ENCODE assay signal across 14 cellular contexts in the genomic region with DNA sequence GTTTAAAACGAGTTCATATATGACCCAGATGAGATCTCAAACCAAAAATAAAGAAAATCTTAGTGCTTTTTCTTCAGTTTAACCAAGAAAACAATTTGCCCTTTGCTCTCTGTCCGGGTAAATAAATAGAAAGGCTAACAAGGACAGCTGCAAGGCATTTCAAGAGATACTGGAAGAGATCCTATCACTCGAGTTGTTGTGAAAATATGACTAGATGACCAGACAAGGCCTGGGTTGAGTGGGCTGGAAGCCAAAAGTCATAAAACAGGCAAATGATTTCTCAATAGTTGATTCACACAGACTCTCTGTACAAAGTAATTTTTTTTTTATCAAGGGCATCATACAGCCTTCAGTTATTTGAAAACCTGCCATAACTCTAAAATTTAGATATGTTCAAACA. TPM values are rescaled to one million over a fixed set of nuclear protein-coding genes. Genes with fewer than 3 reads are reported as not detected.
A peak's percentile ranks its signal among the peaks of the same experiment; 100 is the strongest.
DNase-seq lines count a peak whose midpoint lies in the region; ATAC-seq lines count a peak whose summit lies in the region.
"Had no signal": no experiment of that assay in that cellular context is flagged by ENCODE, and none has a peak within 500 bp of the region (broad histone marks: within the 10 kb centered on the region; RNA-seq: fewer than 3 reads in every experiment).

No MANE protein-coding gene starts in this region.

- H3K4me3 ChIP-seq in adipocyte (ENCODE audit: low read length) = peak overlapping the region; percentile 33

- peaks cover 47% of the 10 kb centered on the region for H3K4me1 ChIP-seq in adipocyte (ENCODE audit: control insufficient read depth, insufficient read depth, low read length)
- H3K4me1 ChIP-seq: BE2C had no signal

- H3K9me3 ChIP-seq in adipocyte (ENCODE audit: control insufficient read depth, low read length) = no peaks in the 10 kb centered on the region
- H3K9me3 ChIP-seq: BE2C, neutrophil, SK-N-SH had no signal

- no peak for ATAC-seq in esophagus mucosa

- H3K36me3 ChIP-seq in adipocyte (ENCODE audit: control insufficient read depth, insufficient read depth, low read length, severe bottlenecking) = no peaks in the 10 kb centered on the region
- H3K36me3 ChIP-seq: BE2C, neutrophil had no signal

- no peak overlapping the region for H3K27ac ChIP-seq in substantia nigra (ENCODE audit: low read depth, low read length, poor library complexity, severe bottlenecking)
- H3K27ac ChIP-seq: neutrophil had no signal

- H3K27me3 ChIP-seq in adipocyte (replicated peaks; ENCODE audit: control insufficient read depth, insufficient read depth, low read length) = no peaks in the 10 kb centered on the region
- H3K27me3 ChIP-seq: BE2C, neutrophil had no signal

- DNase-seq in DMS153 treated with DMSO at 0.1 percent for 48 hours (lab: John Stamatoyannopoulos, UW; ENCODE audit: unreplicated experiment) (peak; percentile 44), NCI-H1105 (lab: John Stamatoyannopoulos, UW) (peak; percentile 74), adipocyte (ENCODE audit: low read depth) (peak; percentile 76), myocyte (ENCODE audit: low read depth) (peak; percentile 45), substantia nigra (lab: John Stamatoyannopoulos, UW) (no peak), H4 (ENCODE audit: low spot score) (no peak)
- DNase-seq in activated CD8-positive, alpha-beta memory T cell treated with anti-CD3 and anti-CD28 coated beads, Interleukin-2, amount 50 U/mL, for 4 hours = no peak
- DNase-seq: activated CD4-positive, alpha-beta T cell treated with anti-CD3 and anti-CD28 coated beads, Interleukin-2, amount 10 ng/mL, durations not matched to agents 24 days and 14 days; activated naive CD4-positive, alpha-beta T cell treated with anti-CD3 and anti-CD28 coated beads, Interleukin-2, amount 10 ng/mL, durations not matched to agents 7 days and 5 days; BE2C; NCI-H2081; SK-N-SH had no signal

- peak overlapping the region; percentile 75 for H3K9ac ChIP-seq in adipocyte (ENCODE audit: low read length)
- H3K9ac ChIP-seq: SK-N-SH had no signal

RNA-seq across cellular contexts. Expression of a gene that starts 55.9 kb away (rescaled TPM):
- total RNA-seq in myocyte (not detected in 2 replicates), esophagus mucosa (0.36 TPM)
- polyA plus RNA-seq in myocyte (2012) = not detected
- total RNA-seq in H4 (2014; rRNA removed; shearing (Covaris generic)) = not detected in 2 replicates
- total RNA-seq: activated CD4-positive, alpha-beta T cell treated with anti-CD3 and anti-CD28 coated beads, Interleukin-2, amount 10 ng/mL, durations not matched to agents 24 days and 14 days had no signal
- polyA plus RNA-seq: SK-N-SH had no signal

Comparison
In these comparisons a context has a peak if more than half of its experiments do, and no peak if none do; other contexts are left out.
1. DNase-seq: peak in DMS153 treated with DMSO at 0.1 percent for 48 hours (single experiment), NCI-H1105 (single experiment), adipocyte (single experiment) and myocyte (single experiment); none in substantia nigra (0 of 49), activated CD8-positive, alpha-beta memory T cell treated with anti-CD3 and anti-CD28 coated beads, Interleukin-2, amount 50 U/mL, for 4 hours (single experiment) and H4 (single experiment).